ENCODE assay signal across 8 cellular contexts in genomic region chr3:118817748-118818165, GRCh38.
DNase-seq lines count a peak whose midpoint lies in the region; ATAC-seq, FAIRE-seq and TF ChIP-seq lines count a peak whose summit lies in the region.

No MANE protein-coding gene starts in this region.

- RAD21 ChIA-PET in GM12878 (lab: Charles Lee; ENCODE audit: unreplicated experiment): interaction anchor here (1.0 to 6.8 kb wide), 6 partner anchors 19 to 187 kb away, joined by 3 to 88 read pairs (median 4); no protein-coding TSS in a partner anchor

- H3K9me2 ChIP-seq in GM23338 (ENCODE audit: insufficient read depth): no peaks in the 10 kb centered on the region
- H3K9me2 ChIP-seq in OCI-LY7 (ENCODE audit: insufficient read depth, low read length): no peaks in the 10 kb centered on the region

- H3K9ac ChIP-seq in GM12878 (ENCODE audit: control insufficient read depth, insufficient read depth, low read length): no peak overlapping the region

- CTCF ChIA-PET in OCI-LY7 (lab: Charles Lee; ENCODE audit: unreplicated experiment) (no interaction called here), GM12878 (lab: Yijun Ruan, JAX) (interaction anchor here (0.7 to 9.3 kb wide), 11 partner anchors 12 to 822 kb away, joined by 3 to 120 read pairs (median 3); no protein-coding TSS in a partner anchor)

- peaks cover 4% of the 10 kb centered on the region; the same call in 1 of the 2 replicates for H3K4me1 ChIP-seq in GM23338 (ENCODE audit: insufficient read depth)
- no peaks in the 10 kb centered on the region for H3K4me1 ChIP-seq in OCI-LY7 (ENCODE audit: insufficient read depth, low read length, poor library complexity, severe bottlenecking)
- H3K4me1 ChIP-seq in GM12878 (ENCODE audit: control insufficient read depth, insufficient read depth, low read length): no peaks in the 10 kb centered on the region

- no peak for TF ChIP-seq POLR2A in GM12878 (IDR thresholded peaks at IDR 0.05; ENCODE audit: low read depth, low read length)

- DNase-seq in activated T-cell treated with anti-CD3 and anti-CD28 coated beads for 4 hours: peak; percentile 7
- DNase-seq in activated T-cell treated with anti-CD3 and anti-CD28 coated beads, Interleukin-2, amount 50 U/mL, for 24 hours: no peak
- DNase-seq in GM23338 (ENCODE audit: low spot score): peak; percentile 88
- DNase-seq in KG1 (lab: John Stamatoyannopoulos, UW): peak; percentile 39
- peak; percentile 67 for DNase-seq in OCI-LY7 (ENCODE audit: low spot score)
- no peak for DNase-seq in GM12878 (ENCODE audit: low read depth, low spot score)
- DNase-seq in iris pigment epithelial cell (ENCODE audit: low read depth): peak; percentile 48
- peak; percentile 17 to 21 for DNase-seq in stimulated activated CD4-positive, alpha-beta T cell treated with anti-CD3 and anti-CD28 coated beads, Interleukin-2, amount 100 ng/mL, for 48 hours

- in situ Hi-C loops in GM12878 (cut with MboI): loop anchor here (5.0 kb wide), 1 partner anchor 190 kb away; no protein-coding TSS in a partner anchor

- H3K36me3 Mint-ChIP-seq in activated T-cell treated with anti-CD3 and anti-CD28 coated beads, Interleukin-2, amount 50 U/mL, for 24 hours (ENCODE audit: low read depth): no peaks in the 10 kb centered on the region
- H3K36me3 Mint-ChIP-seq in GM23338 (ENCODE audit: low read depth): no peaks in the 10 kb centered on the region

- WGBS in GM12878 (ENCODE audit: insufficient coverage, insufficient replicate concordance, low lambda C conversion rate, missing lambda C conversion rate): 20% methylated on average over 5 of the region's 5 CpGs

- no peaks in the 10 kb centered on the region for H3K9me3 ChIP-seq in OCI-LY7 (ENCODE audit: low read length)
- H3K9me3 ChIP-seq in GM12878 (replicated peaks; ENCODE audit: control insufficient read depth, insufficient read depth, low read length): no peaks in the 10 kb centered on the region; the same call in 2 of the 3 replicates

- intact Hi-C loops in OCI-LY7 (cut with micrococcal nuclease; ENCODE audit: unreplicated experiment) (no loop called here), GM12878 (cut with micrococcal nuclease; ENCODE audit: unreplicated experiment) (loop anchor here (1.0 to 5.0 kb wide), 3 partner anchors 56 to 820 kb away; no protein-coding TSS in a partner anchor)

- peak; percentile 85 to 88 for TF ChIP-seq CTCF in GM23338 (conservative IDR thresholded peaks at IDR 0.05; ENCODE audit: low read depth in 2 of 2)
- peak; percentile 94 for TF ChIP-seq CTCF in OCI-LY7 (conservative IDR thresholded peaks at IDR 0.05; ENCODE audit: low read length)
- TF ChIP-seq CTCF in GM12878 (IDR thresholded peaks at IDR 0.05 in 2 of 3, conservative IDR thresholded peaks at IDR 0.05 in 1 of 3; ENCODE audit: control insufficient read depth in 2 of 3, extremely low read depth in 1 of 3, insufficient read depth in 1 of 3, low read depth in 3 of 3, low read length in 3 of 3): peak; percentile 79 to 92 (median 91); a peak in 5 of 6 replicates

- peaks cover 1% of the 10 kb centered on the region for H3K4me1 Mint-ChIP-seq in activated T-cell treated with anti-CD3 and anti-CD28 coated beads, Interleukin-2, amount 50 U/mL, for 24 hours (ENCODE audit: low read depth)
- H3K4me1 Mint-ChIP-seq in GM23338: peaks cover 6% of the 10 kb centered on the region; the same call in 2 of the 3 replicates

- no peaks in the 10 kb centered on the region for H3K79me2 ChIP-seq in GM23338 (replicated peaks; ENCODE audit: insufficient read depth)
- H3K79me2 ChIP-seq in OCI-LY7 (ENCODE audit: insufficient read depth, low read depth, low read length): no peaks in the 10 kb centered on the region
- no peaks in the 10 kb centered on the region for H3K79me2 ChIP-seq in GM12878 (ENCODE audit: control insufficient read depth, insufficient read depth, low read length)

- H3F3A ChIP-seq in GM23338 (replicated peaks; ENCODE audit: low read depth): no peaks in the 10 kb centered on the region

- H2AFZ ChIP-seq in GM23338 (no peak overlapping the region), OCI-LY7 (ENCODE audit: low read length) (no peak overlapping the region), GM12878 (ENCODE audit: control insufficient read depth, low read depth, low read length) (peak overlapping the region; percentile 43; the same call in 1 of the 2 replicates)

- H3K36me3 ChIP-seq in GM23338 (ENCODE audit: insufficient read depth) (no peaks in the 10 kb centered on the region), OCI-LY7 (ENCODE audit: insufficient read depth, low read length) (no peaks in the 10 kb centered on the region), GM12878 (ENCODE audit: control insufficient read depth in 2 of 2, insufficient read depth in 2 of 2, low read length in 1 of 2) (no peaks in the 10 kb centered on the region)

- H3K4me2 ChIP-seq in GM23338: no peak overlapping the region
- H3K4me2 ChIP-seq in OCI-LY7 (ENCODE audit: low read length): no peak overlapping the region
- no peak overlapping the region for H3K4me2 ChIP-seq in GM12878 (ENCODE audit: control insufficient read depth, insufficient read depth)

- ATAC-seq in GM23338 (peak; percentile 88), GM12878 (peak; percentile 81)

- H3K27me3 Mint-ChIP-seq in activated T-cell treated with anti-CD3 and anti-CD28 coated beads, Interleukin-2, amount 50 U/mL, for 24 hours: peaks cover 12% of the 10 kb centered on the region
- H3K27me3 Mint-ChIP-seq in GM23338 (ENCODE audit: insufficient read depth, low read depth, poor library complexity): no peaks in the 10 kb centered on the region

- H3K27me3 ChIP-seq in GM23338 (ENCODE audit: insufficient read depth) (no peaks in the 10 kb centered on the region), GM12878 (replicated peaks in 1 of 2; ENCODE audit: control insufficient read depth in 2 of 2, insufficient read depth in 2 of 2, low read length in 1 of 2) (no peaks in the 10 kb centered on the region)

- BruUV-seq in OCI-LY7 (replicated peaks; lab: Mats Ljungman, UMichigan) (no TSS peak), GM12878 (replicated peaks; lab: Mats Ljungman, UMichigan) (no TSS peak)

- no peak for TF ChIP-seq EP300 in GM12878 (IDR thresholded peaks at IDR 0.05; ENCODE audit: borderline replicate concordance in 1 of 2, control insufficient read depth in 1 of 2, low read depth in 2 of 2, low read length in 2 of 2)

- H3K27ac Mint-ChIP-seq in activated T-cell treated with anti-CD3 and anti-CD28 coated beads, Interleukin-2, amount 50 U/mL, for 24 hours: no peak overlapping the region
- no peak overlapping the region for H3K27ac Mint-ChIP-seq in GM23338

- peak; percentile 93 for TF ChIP-seq RAD21 in GM12878 (IDR thresholded peaks at IDR 0.05; ENCODE audit: insufficient read depth, low read depth, low read length)

- POLR2A ChIA-PET in OCI-LY7 (lab: Charles Lee) (no interaction called here), GM12878 (lab: Charles Lee) (no interaction called here)

- no peak overlapping the region for H3K4me3 ChIP-seq in GM23338
- H3K4me3 ChIP-seq in OCI-LY7 (ENCODE audit: low read depth, low read length, poor library complexity, severe bottlenecking): no peak overlapping the region
- H3K4me3 ChIP-seq in GM12878: no peak overlapping the region

- H3K9me3 Mint-ChIP-seq in activated T-cell treated with anti-CD3 and anti-CD28 coated beads, Interleukin-2, amount 50 U/mL, for 24 hours: no peaks in the 10 kb centered on the region
- H3K9me3 Mint-ChIP-seq in GM23338: no peaks in the 10 kb centered on the region; the same call in 2 of the 3 replicates

- H3K4me3 Mint-ChIP-seq in activated T-cell treated with anti-CD3 and anti-CD28 coated beads, Interleukin-2, amount 50 U/mL, for 24 hours: no peak overlapping the region
- no peak overlapping the region for H3K4me3 Mint-ChIP-seq in GM23338

- peak; percentile 91 for FAIRE-seq in GM12878 (lab: Jason Lieb, UNC)

- H4K20me1 ChIP-seq in GM23338 (replicated peaks; ENCODE audit: insufficient read depth): no peaks in the 10 kb centered on the region
- H4K20me1 ChIP-seq in OCI-LY7 (ENCODE audit: insufficient read depth, low read length): no peaks in the 10 kb centered on the region
- H4K20me1 ChIP-seq in GM12878 (ENCODE audit: control insufficient read depth, insufficient read depth): no peaks in the 10 kb centered on the region

- no peak overlapping the region for H3K27ac ChIP-seq in GM23338 (ENCODE audit: low read depth)
- H3K27ac ChIP-seq in OCI-LY7 (ENCODE audit: low read depth, low read length, poor library complexity, severe bottlenecking): no peak overlapping the region
- H3K27ac ChIP-seq in GM12878 (ENCODE audit: control insufficient read depth, insufficient read depth): no peak overlapping the region

- SMC1A ChIA-PET in GM12878 (lab: Charles Lee; ENCODE audit: uncharacterized antibody, unreplicated experiment): interaction anchor here (0.7 to 3.3 kb wide), 12 partner anchors 16 to 193 kb away, joined by 3 to 39 read pairs (median 4); no protein-coding TSS in a partner anchor

TF ChIP-seq in GM23338, 12 proteins besides CTCF, POLR2A, EP300 and RAD21 (continues in another document):
- TF ChIP-seq ZNF114 (CRISPR knock-in tag; IDR thresholded peaks at IDR 0.05): no peak

TF ChIP-seq in GM12878, 131 proteins besides CTCF, POLR2A, EP300 and RAD21 (continues in another document):
- TF ChIP-seq ZBTB11 (CRISPR knock-in tag; IDR thresholded peaks at IDR 0.05) (no peak), TBL1XR1 (IDR thresholded peaks at IDR 0.05; ENCODE audit: low read depth, low read length) (no peak), GABPA (IDR thresholded peaks at IDR 0.05; ENCODE audit: low read depth) (no peak), SIN3A (IDR thresholded peaks at IDR 0.05; ENCODE audit: low read depth, low read length) (no peak), RBBP5 (conservative IDR thresholded peaks at IDR 0.05) (no peak)

Comparison
In these comparisons a context has a peak if more than half of its experiments do, and no peak if none do; other contexts are left out.
1. DNase-seq: peak in activated T-cell treated with anti-CD3 and anti-CD28 coated beads for 4 hours (single experiment), GM23338 (single experiment), KG1 (single experiment), OCI-LY7 (single experiment), iris pigment epithelial cell (single experiment) and stimulated activated CD4-positive, alpha-beta T cell treated with anti-CD3 and anti-CD28 coated beads, Interleukin-2, amount 100 ng/mL, for 48 hours (2 of 2); none in activated T-cell treated with anti-CD3 and anti-CD28 coated beads, Interleukin-2, amount 50 U/mL, for 24 hours (single experiment) and GM12878 (single experiment).
2. Peak in every context shown above with its lines, with median percentiles within 50 percentile points of each other: CTCF ChIP-seq.